26 cellular contexts compared by ENCODE assay signal in genomic region chr2:36839976-36840617, GRCh38.
"Had no signal": no experiment of that assay in that cellular context is flagged by ENCODE, and none has a peak within 500 bp of the region (broad histone marks: within the 10 kb centered on the region; RNA-seq: fewer than 3 reads in every experiment).

No MANE protein-coding gene starts in this region.

- ATAC-seq: body of pancreas; foreskin keratinocyte; left lung; stimulated activated naive B cell treated with anti-CD40 and anti-IgM and Interleukin-4, amounts not matched to agents 10 μg/mL and 1 μg/mL and 100 μg/mL, for 72 hours; upper lobe of right lung had no signal

- H3K36me3 ChIP-seq: adrenal gland, ovary, suprapubic skin, tibial artery had no signal

- H3K4me3 ChIP-seq: adrenal gland, body of pancreas, coronary artery, dorsolateral prefrontal cortex, left lung, lung, ovary, sigmoid colon, smooth muscle cell, suprapubic skin, tibial artery, upper lobe of right lung had no signal

- H3K4me1 ChIP-seq: adrenal gland, body of pancreas, foreskin keratinocyte, left lung, sigmoid colon, suprapubic skin, tibial artery, upper lobe of right lung had no signal

- H3K9me3 ChIP-seq: adrenal gland, body of pancreas, left lung, ovary, sigmoid colon, suprapubic skin, tibial artery, upper lobe of right lung had no signal

- H3K27ac ChIP-seq: adrenal gland, body of pancreas, coronary artery, foreskin keratinocyte, left lung, ovary, sigmoid colon, suprapubic skin, tibial artery, upper lobe of right lung had no signal

- DNase-seq: activated CD4-positive, alpha-beta T cell treated with anti-CD3 and anti-CD28 coated beads for 4 hours; activated CD4-positive, alpha-beta T cell treated with anti-CD3 and anti-CD28 coated beads, Interleukin-2, amount 50 U/mL, for 48 hours; activated CD8-positive, alpha-beta memory T cell treated with anti-CD3 and anti-CD28 coated beads for 24 hours; activated effector memory CD4-positive, alpha-beta T cell treated with anti-CD3 and anti-CD28 coated beads, Interleukin-2, amount 50 U/mL, for 16 hours; activated naive CD4-positive, alpha-beta T cell treated with anti-CD3 and anti-CD28 coated beads for 36 hours; activated naive CD8-positive, alpha-beta T cell treated with anti-CD3 and anti-CD28 coated beads for 36 hours; adrenal gland; aorta; body of pancreas; dorsolateral prefrontal cortex; effector memory CD4-positive, alpha-beta T cell; foreskin keratinocyte; kidney glomerular epithelial cell; left lung; naive B cell; ovary; sigmoid colon; stimulated activated CD4-positive, alpha-beta T cell treated with anti-CD3 and anti-CD28 coated beads, Interleukin-2, amount 100 ng/mL, for 24 hours; stimulated activated naive B cell treated with anti-CD40 and anti-IgM and Interleukin-4, amounts not matched to agents 10 μg/mL and 1 μg/mL and 100 μg/mL, for 72 hours; T-helper 1 cell; tibial artery; upper lobe of right lung had no signal

- H3K27me3 ChIP-seq: adrenal gland, body of pancreas, dorsolateral prefrontal cortex, foreskin keratinocyte, left lung, ovary, sigmoid colon, suprapubic skin, tibial artery, upper lobe of right lung had no signal

- H3K4me2 ChIP-seq: smooth muscle cell had no signal
